In genomic region chr22:44193537-44193896, GRCh38 we compare ENCODE assay signal across 10 cellular contexts.
DNase-seq lines count a peak whose midpoint lies in the region; ATAC-seq lines count a peak whose summit lies in the region.
"Had no signal": no experiment of that assay in that cellular context is flagged by ENCODE, and none has a peak within 500 bp of the region (broad histone marks: within the 10 kb centered on the region; RNA-seq: fewer than 3 reads in every experiment).

No MANE protein-coding gene starts in this region.

- peak overlapping the region; percentile 86 to 91 for H3K27ac Mint-ChIP-seq in effector memory CD8-positive, alpha-beta T cell
- H3K27ac Mint-ChIP-seq: brain had no signal

- H3K9me3 Mint-ChIP-seq in effector memory CD8-positive, alpha-beta T cell, result no peaks in the 10 kb centered on the region
- H3K9me3 Mint-ChIP-seq: brain had no signal

- DNase-seq in DMS 273 (lab: John Stamatoyannopoulos, UW; ENCODE audit: unreplicated experiment) (peak; percentile 44), DMS 273 treated with DMSO at 0.1 percent for 48 hours (lab: John Stamatoyannopoulos, UW) (no peak), GF-D8 (lab: John Stamatoyannopoulos, UW) (peak; percentile 83), SW480 (ENCODE audit: low spot score) (peak; percentile 72), EL (no peak), head of caudate nucleus (no peak), NCI-H2171 (lab: John Stamatoyannopoulos, UW) (no peak)
- no peak for DNase-seq in effector memory CD8-positive, alpha-beta T cell
- DNase-seq: HCEC 1CT had no signal

- peak; percentile 28 for ATAC-seq in effector memory CD8-positive, alpha-beta T cell (replicated peaks)

- no peaks in the 10 kb centered on the region for H3K27me3 Mint-ChIP-seq in effector memory CD8-positive, alpha-beta T cell

- intact Hi-C loops in head of caudate nucleus (cut with DNase I), result no loop called here

- H3K36me3 Mint-ChIP-seq in effector memory CD8-positive, alpha-beta T cell (ENCODE audit: insufficient read depth), result peaks cover 16% of the 10 kb centered on the region
- H3K36me3 Mint-ChIP-seq: brain had no signal

- H3K4me1 Mint-ChIP-seq in effector memory CD8-positive, alpha-beta T cell (ENCODE audit: low read depth in 2 of 2), result peaks cover 28 to 32% of the 10 kb centered on the region in 2 donors

- peak overlapping the region; percentile 56 to 59 for H3K4me3 Mint-ChIP-seq in effector memory CD8-positive, alpha-beta T cell
- H3K4me3 Mint-ChIP-seq: brain had no signal

Comparison
In these comparisons a context has a peak if more than half of its experiments do, and no peak if none do; other contexts are left out.
1. DNase-seq: peak in DMS 273 (single experiment), GF-D8 (single experiment) and SW480 (single experiment); none in DMS 273 treated with DMSO at 0.1 percent for 48 hours (single experiment), effector memory CD8-positive, alpha-beta T cell (0 of 3), EL (single experiment), head of caudate nucleus (0 of 42) and NCI-H2171 (single experiment).